ENCODE assay signal across 24 cellular contexts in the genomic region with DNA sequence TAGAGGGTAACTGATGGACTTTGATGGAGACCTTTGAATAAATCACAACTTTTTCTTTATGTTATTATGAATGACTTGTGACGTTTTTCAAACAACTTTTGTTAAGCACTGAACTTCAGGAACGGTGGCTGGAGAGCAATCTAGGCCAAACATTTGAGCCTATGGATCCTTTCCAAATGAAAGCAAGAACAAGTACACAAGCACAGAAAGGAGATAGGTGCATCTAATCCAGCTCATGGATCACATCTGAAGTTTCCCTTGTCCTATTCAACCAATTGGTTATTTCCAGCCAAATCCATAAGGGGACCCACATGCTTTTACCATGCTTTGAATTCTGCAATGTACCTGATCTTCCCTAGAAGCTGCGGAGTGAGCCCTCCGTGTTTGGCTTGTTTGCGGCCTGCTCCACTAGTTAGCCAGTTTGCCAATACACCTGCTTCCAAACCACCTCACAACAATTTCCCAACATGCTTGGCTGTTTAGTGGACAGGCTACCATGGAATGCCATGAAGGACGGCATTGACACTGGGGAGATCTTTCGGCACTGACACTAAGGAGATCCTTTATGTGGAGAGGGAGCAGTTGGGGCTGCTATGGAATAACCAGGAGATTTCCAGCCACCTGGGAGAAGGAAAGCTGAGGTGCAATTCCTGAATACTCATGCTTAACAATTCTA.
DNase-seq lines count a peak whose midpoint lies in the region; ATAC-seq and TF ChIP-seq lines count a peak whose summit lies in the region.
"Had no signal": no experiment of that assay in that cellular context is flagged by ENCODE, and none has a peak within 500 bp of the region (broad histone marks: within the 10 kb centered on the region; RNA-seq: fewer than 3 reads in every experiment).

No MANE protein-coding gene starts in this region.

- peaks cover 0 to 4% (median 0%) of the 10 kb centered on the region in 4 donors for H3K36me3 ChIP-seq in esophagus muscularis mucosa
- peaks cover 0 to 3% of the 10 kb centered on the region in 2 donors for H3K36me3 ChIP-seq in psoas muscle (ENCODE audit: insufficient read depth in 1 of 2, low read depth in 1 of 2)
- H3K36me3 ChIP-seq: BE2C, BLaER1 had no signal

- TF ChIP-seq EP300 in esophagus muscularis mucosa (IDR thresholded peaks at IDR 0.05) = no peak

- H3K4me1 ChIP-seq in esophagus muscularis mucosa = peaks cover 8 to 61% (median 54%) of the 10 kb centered on the region in 4 donors
- peaks cover 11% of the 10 kb centered on the region for H3K4me1 ChIP-seq in psoas muscle
- H3K4me1 ChIP-seq: A549, BE2C had no signal

- H3K27me3 ChIP-seq in AG04450 (ENCODE audit: control insufficient read depth, insufficient read depth, low read length) (no peaks in the 10 kb centered on the region), esophagus muscularis mucosa (no peaks in the 10 kb centered on the region), psoas muscle (ENCODE audit: insufficient read depth in 3 of 3, low read length in 2 of 3) (no peaks in the 10 kb centered on the region)
- H3K27me3 ChIP-seq: BE2C, BLaER1 had no signal

- no peak overlapping the region for H3K27ac Mint-ChIP-seq in activated naive CD4-positive, alpha-beta T cell treated with anti-CD3 and anti-CD28 coated beads, Interleukin-2, amount 10 ng/mL, durations not matched to agents 7 days and 5 days
- H3K27ac Mint-ChIP-seq: CD14-positive monocyte; CD4-positive, alpha-beta memory T cell; CD4-positive, CD25-positive, alpha-beta regulatory T cell; CD8-positive, alpha-beta memory T cell had no signal

- TF ChIP-seq CTCF in AG04450 (IDR thresholded peaks at IDR 0.05; ENCODE audit: low read depth, low read length) = no peak
- TF ChIP-seq CTCF in esophagus muscularis mucosa (IDR thresholded peaks at IDR 0.05) = no peak
- no peak for TF ChIP-seq CTCF in psoas muscle (IDR thresholded peaks at IDR 0.05)

- intact Hi-C loops in esophagus muscularis mucosa (cut with DNase I) (no loop called here), psoas muscle (cut with DNase I) (no loop called here)

- no peak for TF ChIP-seq POLR2A in esophagus muscularis mucosa (IDR thresholded peaks at IDR 0.05; ENCODE audit: low read depth)

- no peaks in the 10 kb centered on the region for H3K9me3 Mint-ChIP-seq in activated naive CD4-positive, alpha-beta T cell treated with anti-CD3 and anti-CD28 coated beads, Interleukin-2, amount 10 ng/mL, durations not matched to agents 7 days and 5 days
- H3K9me3 Mint-ChIP-seq: CD14-positive monocyte; CD4-positive, alpha-beta memory T cell; CD8-positive, alpha-beta memory T cell had no signal

- POLR2A ChIA-PET in AG04450 (lab: Yijun Ruan, JAX) = no interaction called here

- 84% methylated on average over 7 of the region's 7 CpGs for WGBS in esophagus muscularis mucosa
- 21 to 41% (median 27%) methylated on average over 7 of the region's 7 CpGs for WGBS in psoas muscle, 3 donors

- DNase-seq in AG04450 (ENCODE audit: low read depth, low spot score) (no peak), esophagus muscularis mucosa (ENCODE audit: extremely low spot score) (no peak), psoas muscle (no peak), NCI-H1092 (lab: John Stamatoyannopoulos, UW) (no peak)
- DNase-seq in activated naive CD4-positive, alpha-beta T cell treated with anti-CD3 and anti-CD28 coated beads, Interleukin-2, amount 10 ng/mL, durations not matched to agents 7 days and 5 days = no peak
- no peak for DNase-seq in stimulated activated naive CD8-positive, alpha-beta T cell treated with anti-CD3 and anti-CD28 coated beads, Interleukin-15, Interleukin-2, amounts not matched to agents 100 U/mL and 50 U/mL, for 24 hours
- DNase-seq: BE2C; C1 segment of cervical spinal cord; CD4-positive, alpha-beta memory T cell; CD4-positive, CD25-positive, alpha-beta regulatory T cell; CD8-positive, alpha-beta memory T cell; COR-L47; DMS 273 treated with DMSO at 0.1 percent for 48 hours; DMS153; DMS53; DMS79; DND-41; EL; GDM1 had no signal

- H3K9me3 ChIP-seq in AG04450 (ENCODE audit: control insufficient read depth, insufficient read depth, low read length) = no peaks in the 10 kb centered on the region
- no peaks in the 10 kb centered on the region for H3K9me3 ChIP-seq in esophagus muscularis mucosa
- H3K9me3 ChIP-seq in psoas muscle = no peaks in the 10 kb centered on the region
- H3K9me3 ChIP-seq: A549, BE2C, BLaER1 had no signal

- ATAC-seq in psoas muscle = peak; percentile 70 to 83 (median 71)
- ATAC-seq in stimulated activated naive CD8-positive, alpha-beta T cell treated with anti-CD3 and anti-CD28 coated beads, Interleukin-15, Interleukin-2, amounts not matched to agents 100 U/mL and 50 U/mL, for 24 hours = no peak
- ATAC-seq: A549, GM12878 had no signal

- H3K4me3 Mint-ChIP-seq in activated naive CD4-positive, alpha-beta T cell treated with anti-CD3 and anti-CD28 coated beads, Interleukin-2, amount 10 ng/mL, durations not matched to agents 7 days and 5 days = no peak overlapping the region
- H3K4me3 Mint-ChIP-seq: CD14-positive monocyte; CD4-positive, alpha-beta memory T cell; CD4-positive, CD25-positive, alpha-beta regulatory T cell; CD8-positive, alpha-beta memory T cell had no signal

- peak overlapping the region; percentile 11 for H3K27ac ChIP-seq in AG04450 (ENCODE audit: low read depth, low read length)
- H3K27ac ChIP-seq in esophagus muscularis mucosa (replicated peaks in 1 of 4) = peak overlapping the region in 3 of 4 donors; percentile 7 to 82 (median 9)
- H3K27ac ChIP-seq in psoas muscle = peak overlapping the region; percentile 65
- H3K27ac ChIP-seq: 22Rv1, A549, BLaER1 had no signal

- no peak overlapping the region for H3K4me3 ChIP-seq in AG04450 (ENCODE audit: low read depth, low read length)
- H3K4me3 ChIP-seq in esophagus muscularis mucosa = no peak overlapping the region
- H3K4me3 ChIP-seq in psoas muscle = no peak overlapping the region
- H3K4me3 ChIP-seq: A549, BLaER1, GM12878 had no signal

- H3K27me3 Mint-ChIP-seq in activated naive CD4-positive, alpha-beta T cell treated with anti-CD3 and anti-CD28 coated beads, Interleukin-2, amount 10 ng/mL, durations not matched to agents 7 days and 5 days = peaks cover 15% of the 10 kb centered on the region

- H3K36me3 Mint-ChIP-seq in activated naive CD4-positive, alpha-beta T cell treated with anti-CD3 and anti-CD28 coated beads, Interleukin-2, amount 10 ng/mL, durations not matched to agents 7 days and 5 days = no peaks in the 10 kb centered on the region
- H3K36me3 Mint-ChIP-seq: CD14-positive monocyte; CD4-positive, alpha-beta memory T cell; CD4-positive, CD25-positive, alpha-beta regulatory T cell; CD8-positive, alpha-beta memory T cell had no signal

- CTCF ChIA-PET in AG04450 (lab: Charles Lee) = no interaction called here
- CTCF ChIA-PET in activated naive CD4-positive, alpha-beta T cell treated with anti-CD3 and anti-CD28 coated beads, Interleukin-2, amount 10 ng/mL, durations not matched to agents 7 days and 5 days (lab: Charles Lee) = no interaction called here

- no peaks in the 10 kb centered on the region for H3K4me1 Mint-ChIP-seq in activated naive CD4-positive, alpha-beta T cell treated with anti-CD3 and anti-CD28 coated beads, Interleukin-2, amount 10 ng/mL, durations not matched to agents 7 days and 5 days
- H3K4me1 Mint-ChIP-seq: CD4-positive, alpha-beta memory T cell; CD8-positive, alpha-beta memory T cell had no signal

Comparison
In these comparisons a context has a peak if more than half of its experiments do, and no peak if none do; other contexts are left out.
1. H3K27ac ChIP-seq: peak in every context shown above with its lines; median percentile 65 in psoas muscle; 11 in AG04450; 9 in esophagus muscularis mucosa.